Comparison of ENCODE assay signal across 36 cellular contexts in the genomic region with DNA sequence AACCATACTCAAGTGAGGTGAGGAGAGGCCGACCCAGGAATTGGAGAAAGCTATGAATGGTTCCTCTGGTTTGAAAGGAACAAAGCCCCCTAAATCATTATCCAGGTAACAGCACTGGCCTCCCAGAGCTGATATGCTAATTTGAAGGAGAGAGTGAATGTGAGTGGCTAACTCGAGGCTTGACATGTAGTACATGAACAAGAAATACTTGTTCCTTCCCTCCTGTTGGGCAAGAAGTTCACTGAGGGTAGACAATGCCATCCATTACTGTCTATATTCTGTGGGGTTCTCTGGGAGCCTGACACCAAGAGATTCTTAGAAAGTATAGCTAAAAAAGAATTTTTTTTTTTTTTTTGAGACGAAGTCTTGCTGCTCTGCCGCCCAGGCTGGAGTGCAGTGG.
"Had no signal": no experiment of that assay in that cellular context is flagged by ENCODE, and none has a peak within 500 bp of the region (broad histone marks: within the 10 kb centered on the region; RNA-seq: fewer than 3 reads in every experiment).

No MANE protein-coding gene starts in this region.

- H3K4me3 Mint-ChIP-seq: activated B cell treated with CpG ODN at 0.5 μM for 24 hours; activated CD4-positive, alpha-beta memory T cell treated with anti-CD3 and anti-CD28 coated beads for 36 hours; activated CD4-positive, alpha-beta T cell treated with anti-CD3 and anti-CD28 coated beads, Interleukin-2, amount 10 ng/mL, durations not matched to agents 24 days and 14 days; activated CD8-positive, alpha-beta T cell treated with anti-CD3 and anti-CD28 coated beads for 36 hours; activated naive CD4-positive, alpha-beta T cell treated with anti-CD3 and anti-CD28 coated beads, Interleukin-2, amount 10 ng/mL, durations not matched to agents 7 days and 5 days; activated naive CD4-positive, alpha-beta T cell treated with anti-CD3 and anti-CD28 coated beads, Interleukin-2, amount 50 U/mL, for 24 hours; activated naive CD8-positive, alpha-beta T cell; activated naive CD8-positive, alpha-beta T cell treated with anti-CD3 and anti-CD28 coated beads, Interleukin-2, amount 10 ng/mL, durations not matched to agents 7 days and 5 days; activated naive CD8-positive, alpha-beta T cell treated with anti-CD3 and anti-CD28 coated beads, Interleukin-2, amount 50 U/mL, for 24 hours; activated T-cell treated with anti-CD3 and anti-CD28 coated beads, Interleukin-2, amount 50 U/mL, for 4 hours; activated T-cell treated with anti-CD3 and anti-CD28 coated beads, Interleukin-2, amount 50 U/mL, for 72 hours; brain; central memory CD8-positive, alpha-beta T cell; T-helper 1 cell treated with Interleukin-12 subunit alpha and Interleukin-12 subunit beta and Interleukin-4 antibody, amounts not matched to agents 30 μg/mL and 1 μg/mL, for 36 hours; T-helper 2 cell treated with Interferon-gamma antibody and Interleukin-4, amounts not matched to agents 5 μg/mL and 100 μg/mL, for 36 hours had no signal

- H3K27me3 Mint-ChIP-seq: activated CD4-positive, alpha-beta T cell treated with anti-CD3 and anti-CD28 coated beads, Interleukin-2, amount 10 ng/mL, durations not matched to agents 24 days and 14 days; activated CD8-positive, alpha-beta T cell treated with anti-CD3 and anti-CD28 coated beads for 36 hours; activated naive CD4-positive, alpha-beta T cell treated with anti-CD3 and anti-CD28 coated beads, Interleukin-2, amount 10 ng/mL, durations not matched to agents 7 days and 5 days; activated naive CD4-positive, alpha-beta T cell treated with anti-CD3 and anti-CD28 coated beads, Interleukin-2, amount 50 U/mL, for 24 hours; activated naive CD8-positive, alpha-beta T cell; activated naive CD8-positive, alpha-beta T cell treated with anti-CD3 and anti-CD28 coated beads, Interleukin-2, amount 10 ng/mL, durations not matched to agents 7 days and 5 days; activated naive CD8-positive, alpha-beta T cell treated with anti-CD3 and anti-CD28 coated beads, Interleukin-2, amount 50 U/mL, for 24 hours had no signal

- H3K36me3 Mint-ChIP-seq: activated CD4-positive, alpha-beta memory T cell treated with anti-CD3 and anti-CD28 coated beads for 36 hours; activated naive CD4-positive, alpha-beta T cell treated with anti-CD3 and anti-CD28 coated beads, Interleukin-2, amount 10 ng/mL, durations not matched to agents 7 days and 5 days; activated naive CD4-positive, alpha-beta T cell treated with anti-CD3 and anti-CD28 coated beads, Interleukin-2, amount 50 U/mL, for 24 hours; activated naive CD8-positive, alpha-beta T cell; activated naive CD8-positive, alpha-beta T cell treated with anti-CD3 and anti-CD28 coated beads, Interleukin-2, amount 10 ng/mL, durations not matched to agents 7 days and 5 days; brain had no signal

- H3K9me3 Mint-ChIP-seq: activated CD4-positive, alpha-beta T cell treated with anti-CD3 and anti-CD28 coated beads, Interleukin-2, amount 10 ng/mL, durations not matched to agents 24 days and 14 days; activated CD8-positive, alpha-beta T cell treated with anti-CD3 and anti-CD28 coated beads for 36 hours; activated naive CD4-positive, alpha-beta T cell treated with anti-CD3 and anti-CD28 coated beads, Interleukin-2, amount 10 ng/mL, durations not matched to agents 7 days and 5 days; activated naive CD8-positive, alpha-beta T cell treated with anti-CD3 and anti-CD28 coated beads, Interleukin-2, amount 10 ng/mL, durations not matched to agents 7 days and 5 days; activated naive CD8-positive, alpha-beta T cell treated with anti-CD3 and anti-CD28 coated beads, Interleukin-2, amount 50 U/mL, for 24 hours; activated T-cell treated with anti-CD3 and anti-CD28 coated beads, Interleukin-2, amount 50 U/mL, for 4 hours; T-helper 2 cell treated with Interferon-gamma antibody and Interleukin-4, amounts not matched to agents 5 μg/mL and 100 μg/mL, for 36 hours had no signal

- DNase-seq: activated B cell treated with CpG ODN at 0.5 μM for 24 hours; activated CD4-positive, alpha-beta memory T cell treated with anti-CD3 and anti-CD28 coated beads for 36 hours; activated CD4-positive, alpha-beta T cell treated with anti-CD3 and anti-CD28 coated beads for 4 hours; activated CD4-positive, alpha-beta T cell treated with anti-CD3 and anti-CD28 coated beads, Interleukin-2, amount 10 ng/mL, durations not matched to agents 24 days and 14 days; activated CD4-positive, alpha-beta T cell treated with anti-CD3 and anti-CD28 coated beads, Interleukin-2, amount 50 U/mL, for 1 hour; activated CD4-positive, alpha-beta T cell treated with anti-CD3 and anti-CD28 coated beads, Interleukin-2, amount 50 U/mL, for 4 hours; activated CD4-positive, CD25-positive, alpha-beta regulatory T cell treated with anti-CD3 and anti-CD28 coated beads, Interleukin-2, amount 50 U/mL, for 72 hours; activated CD8-positive, alpha-beta memory T cell treated with anti-CD3 and anti-CD28 coated beads, Interleukin-2, amount 50 U/mL, for 4 hours; activated CD8-positive, alpha-beta T cell treated with anti-CD3 and anti-CD28 coated beads for 36 hours; activated effector memory CD4-positive, alpha-beta T cell treated with Interleukin-2 at 50 U/mL for 16 hours; activated gamma-delta T cell; activated naive CD4-positive, alpha-beta T cell treated with anti-CD3 and anti-CD28 coated beads, Interleukin-2, amount 10 ng/mL, durations not matched to agents 7 days and 5 days; activated naive CD4-positive, alpha-beta T cell treated with Interleukin-2 at 50 U/mL for 16 hours; activated naive CD8-positive, alpha-beta T cell treated with anti-CD3 and anti-CD28 coated beads, Interleukin-2, amount 10 ng/mL, durations not matched to agents 7 days and 5 days; activated naive CD8-positive, alpha-beta T cell treated with anti-CD3 and anti-CD28 coated beads, Interleukin-2, amount 50 U/mL, for 24 hours; activated T-cell treated with anti-CD3 and anti-CD28 coated beads for 4 hours; activated T-cell treated with anti-CD3 and anti-CD28 coated beads, Interleukin-2, amount 50 U/mL, for 1 hour; activated T-cell treated with anti-CD3 and anti-CD28 coated beads, Interleukin-2, amount 50 U/mL, for 4 hours; activated T-cell treated with anti-CD3 and anti-CD28 coated beads, Interleukin-2, amount 50 U/mL, for 72 hours; amygdala; anterior cingulate cortex; caudate nucleus; SW 1271; T-helper 1 cell; T-helper 2 cell; T-helper 9 cell had no signal

- H3K27ac Mint-ChIP-seq: activated B cell treated with CpG ODN at 0.5 μM for 24 hours; activated CD4-positive, alpha-beta memory T cell treated with anti-CD3 and anti-CD28 coated beads for 36 hours; activated CD4-positive, alpha-beta T cell treated with anti-CD3 and anti-CD28 coated beads, Interleukin-2, amount 10 ng/mL, durations not matched to agents 24 days and 14 days; activated CD8-positive, alpha-beta T cell treated with anti-CD3 and anti-CD28 coated beads for 36 hours; activated naive CD4-positive, alpha-beta T cell treated with anti-CD3 and anti-CD28 coated beads, Interleukin-2, amount 10 ng/mL, durations not matched to agents 7 days and 5 days; activated naive CD4-positive, alpha-beta T cell treated with anti-CD3 and anti-CD28 coated beads, Interleukin-2, amount 50 U/mL, for 24 hours; activated naive CD8-positive, alpha-beta T cell; activated naive CD8-positive, alpha-beta T cell treated with anti-CD3 and anti-CD28 coated beads, Interleukin-2, amount 10 ng/mL, durations not matched to agents 7 days and 5 days; activated naive CD8-positive, alpha-beta T cell treated with anti-CD3 and anti-CD28 coated beads, Interleukin-2, amount 50 U/mL, for 24 hours; activated T-cell treated with anti-CD3 and anti-CD28 coated beads, Interleukin-2, amount 50 U/mL, for 72 hours; activated T-helper 2 cell treated with anti-CD3 and anti-CD28 coated beads, Interferon-gamma antibody, Interleukin-2, Interleukin-4, amounts not matched to agents 10 μg/mL and 5 μg/mL and 100 μg/mL, durations not matched to agents 14 hours and 24 hours and 36 hours; brain; T-helper 1 cell treated with Interleukin-12 subunit alpha and Interleukin-12 subunit beta and Interleukin-4 antibody, amounts not matched to agents 30 μg/mL and 1 μg/mL, for 36 hours; T-helper 2 cell treated with Interferon-gamma antibody and Interleukin-4, amounts not matched to agents 5 μg/mL and 100 μg/mL, for 36 hours had no signal

- H3K36me3 ChIP-seq: ascending aorta, cardiac muscle cell had no signal

- ATAC-seq: activated CD8-positive, alpha-beta T cell treated with anti-CD3 and anti-CD28 coated beads for 36 hours; activated naive CD8-positive, alpha-beta T cell treated with anti-CD3 and anti-CD28 coated beads, Interleukin-2, amount 50 U/mL, for 24 hours; activated T-cell treated with anti-CD3 and anti-CD28 coated beads, Interleukin-2, amount 50 U/mL, for 4 hours; activated T-cell treated with anti-CD3 and anti-CD28 coated beads, Interleukin-2, amount 50 U/mL, for 72 hours had no signal

- H3K4me1 ChIP-seq: ascending aorta had no signal

- H3K27ac ChIP-seq: ascending aorta, cardiac muscle cell, VCaP had no signal

- H3K4me1 Mint-ChIP-seq: activated B cell treated with CpG ODN at 0.5 μM for 24 hours; activated CD4-positive, alpha-beta T cell treated with anti-CD3 and anti-CD28 coated beads, Interleukin-2, amount 10 ng/mL, durations not matched to agents 24 days and 14 days; activated naive CD4-positive, alpha-beta T cell treated with anti-CD3 and anti-CD28 coated beads, Interleukin-2, amount 10 ng/mL, durations not matched to agents 7 days and 5 days; activated naive CD4-positive, alpha-beta T cell treated with anti-CD3 and anti-CD28 coated beads, Interleukin-2, amount 50 U/mL, for 24 hours; activated naive CD8-positive, alpha-beta T cell treated with anti-CD3 and anti-CD28 coated beads, Interleukin-2, amount 10 ng/mL, durations not matched to agents 7 days and 5 days; activated naive CD8-positive, alpha-beta T cell treated with anti-CD3 and anti-CD28 coated beads, Interleukin-2, amount 50 U/mL, for 24 hours; brain; central memory CD8-positive, alpha-beta T cell had no signal

- H3K9me3 ChIP-seq: ascending aorta had no signal

- H3K27me3 ChIP-seq: ascending aorta, cardiac muscle cell had no signal

- H3K4me3 ChIP-seq: ascending aorta, cardiac muscle cell had no signal
